In the genomic region with DNA sequence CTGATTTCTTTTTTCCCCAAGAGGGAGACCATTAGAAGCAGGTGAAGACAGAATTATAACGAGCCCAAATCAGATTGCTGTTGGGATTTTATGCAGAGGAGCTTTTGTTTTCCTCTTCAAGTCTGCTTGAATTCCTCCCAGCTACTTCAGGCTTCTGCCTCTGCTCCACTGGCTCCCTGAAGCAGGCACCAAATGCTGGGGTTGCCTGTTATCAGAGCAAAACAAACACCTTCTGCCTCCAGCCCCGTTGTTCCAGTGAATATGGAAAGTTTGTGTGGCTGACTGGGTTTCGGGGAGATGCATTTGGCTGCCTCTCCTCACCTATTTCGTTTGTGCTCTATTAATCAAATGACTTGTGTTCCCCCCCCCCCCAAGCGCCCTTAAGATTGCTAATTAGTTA, we compare ENCODE assay signal across 21 cellular contexts.
"Had no signal": no experiment of that assay in that cellular context is flagged by ENCODE, and none has a peak within 500 bp of the region (broad histone marks: within the 10 kb centered on the region; RNA-seq: fewer than 3 reads in every experiment).

No MANE protein-coding gene starts in this region.

- H3K36me3 Mint-ChIP-seq: T-cell had no signal

- DNase-seq: Karpas-422; KBM-7; MG63; NCI-H1092; NCI-H187; NCI-H2029; NCI-H2081 treated with DMSO at 0.1 percent for 48 hours; NCI-H345; NCI-H524; NK-92 treated with Interleukin-12 subunit alpha and Interleukin-12 subunit beta, amount 100 ng/mL, for 24 hours; PC-3; SHP77; SK-N-SH; SW 1271; T-cell had no signal

- H3K27ac Mint-ChIP-seq: IgD-negative memory B cell; T-cell; T-helper 1 cell treated with Interleukin-12 subunit alpha and Interleukin-12 subunit beta and Interleukin-4 antibody, amounts not matched to agents 30 μg/mL and 1 μg/mL, for 36 hours had no signal

- H3K4me3 ChIP-seq: MG63 had no signal

- H3K27ac ChIP-seq: HL-60, RWPE1 had no signal

- H3K9me3 Mint-ChIP-seq: T-cell; T-helper 1 cell treated with Interleukin-12 subunit alpha and Interleukin-12 subunit beta and Interleukin-4 antibody, amounts not matched to agents 30 μg/mL and 1 μg/mL, for 36 hours had no signal

- H3K36me3 ChIP-seq: MG63 had no signal

- ATAC-seq: Panc1, PC-3, T-cell had no signal

- H3K4me3 Mint-ChIP-seq: IgD-negative memory B cell; T-cell; T-helper 1 cell treated with Interleukin-12 subunit alpha and Interleukin-12 subunit beta and Interleukin-4 antibody, amounts not matched to agents 30 μg/mL and 1 μg/mL, for 36 hours had no signal

- H3K9me2 ChIP-seq: SK-N-SH had no signal

- H3K4me1 Mint-ChIP-seq: T-cell had no signal

- H3K9me3 ChIP-seq: MG63, SK-N-SH had no signal

- H3K4me2 ChIP-seq: SK-N-SH had no signal

- FAIRE-seq: HTR-8/SVneo had no signal

- H3K9ac ChIP-seq: SK-N-SH had no signal
